In the genomic region with DNA sequence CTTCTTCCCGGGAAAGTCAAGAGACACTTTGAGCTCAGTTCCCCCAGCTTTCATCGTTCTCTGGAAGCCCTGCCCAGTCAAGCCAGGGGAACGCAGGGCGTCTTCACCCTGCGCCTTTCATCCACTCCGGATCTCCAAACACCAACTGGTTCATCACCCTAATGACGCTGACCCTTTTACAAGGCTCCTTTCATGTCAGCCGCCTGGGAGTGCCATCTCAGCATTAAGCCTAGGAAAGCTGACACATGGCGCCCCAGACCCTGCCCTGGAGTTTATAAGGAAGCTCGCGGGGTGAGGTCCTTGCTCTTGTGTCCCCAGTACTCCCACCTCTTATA, we compare ENCODE assay signal across 8 cellular contexts. TPM values are rescaled to one million over a fixed set of nuclear protein-coding genes. Genes with fewer than 3 reads are reported as not detected.
A peak's percentile ranks its signal among the peaks of the same experiment; 100 is the strongest.
DNase-seq lines count a peak whose midpoint lies in the region; ATAC-seq and TF ChIP-seq lines count a peak whose summit lies in the region.

No MANE protein-coding gene starts in this region.

- H3F3A ChIP-seq in DOHH2 (ENCODE audit: control insufficient read depth, insufficient read depth) = no peaks in the 10 kb centered on the region

- no peaks in the 10 kb centered on the region for H4K20me1 ChIP-seq in DOHH2 (ENCODE audit: control insufficient read depth, insufficient read depth, low read depth, low read length)

- H3K79me1 ChIP-seq in mesenchymal stem cell (replicated peaks; ENCODE audit: low read length, poor library complexity, severe bottlenecking) = peaks cover 14% of the 10 kb centered on the region

- no peak overlapping the region for H3K14ac ChIP-seq in mesenchymal stem cell (ENCODE audit: low read length in 2 of 2)

- DNase-seq in mesenchymal stem cell (no peak), vagina (ENCODE audit: extremely low spot score in 2 of 2) (no peak), NCI-H2107 treated with DMSO at 0.1 percent for 48 hours (lab: John Stamatoyannopoulos, UW; ENCODE audit: unreplicated experiment) (no peak), NCI-H1417 treated with DMSO at 0.1 percent for 48 hours (lab: John Stamatoyannopoulos, UW) (no peak), iPS-NIHi7 (ENCODE audit: extremely low spot score) (no peak)

- H2BK5ac ChIP-seq in mesenchymal stem cell (ENCODE audit: low read depth, low read length, poor library complexity, severe bottlenecking) = no peak overlapping the region

- H3K4me2 ChIP-seq in DOHH2 (ENCODE audit: low read length) = peak overlapping the region; percentile 96
- H3K4me2 ChIP-seq in mesenchymal stem cell (ENCODE audit: low read length, poor library complexity, severe bottlenecking) = peak overlapping the region; percentile 92

- H3K27me3 ChIP-seq in DOHH2 (ENCODE audit: control insufficient read depth, low read length) = no peaks in the 10 kb centered on the region
- no peaks in the 10 kb centered on the region for H3K27me3 ChIP-seq in mesenchymal stem cell (ENCODE audit: control insufficient read depth in 1 of 2, insufficient read depth in 1 of 2, low read length in 2 of 2)
- no peaks in the 10 kb centered on the region for H3K27me3 ChIP-seq in vagina

- TF ChIP-seq CTCF in DOHH2 (IDR thresholded peaks at IDR 0.05; ENCODE audit: low read depth, low read length, poor library complexity, severe bottlenecking) (no peak), brain (conservative IDR thresholded peaks at IDR 0.05) (no peak), vagina (IDR thresholded peaks at IDR 0.05) (no peak)

- H3K23ac ChIP-seq in mesenchymal stem cell (ENCODE audit: low read length in 2 of 2) = no peak overlapping the region

- no peak overlapping the region for H2AK5ac ChIP-seq in mesenchymal stem cell (ENCODE audit: low read length, severe bottlenecking)

- H4K8ac ChIP-seq in mesenchymal stem cell (ENCODE audit: low read length) = peak overlapping the region; percentile 93

- H3K18ac ChIP-seq in mesenchymal stem cell (ENCODE audit: low read depth in 1 of 2, low read length in 2 of 2) = peak overlapping the region; percentile 86 to 95

- H2AFZ ChIP-seq in mesenchymal stem cell (ENCODE audit: low read depth, low read length) = peak overlapping the region; percentile 29

- H3K4me1 ChIP-seq in DOHH2 (ENCODE audit: control insufficient read depth, low read length) (peaks cover 35% of the 10 kb centered on the region), mesenchymal stem cell (ENCODE audit: control insufficient read depth, insufficient read depth, low read depth, low read length) (peaks cover 13% of the 10 kb centered on the region), vagina (peaks cover 57% of the 10 kb centered on the region)

- no peaks in the 10 kb centered on the region for H3K9me3 Mint-ChIP-seq in brain

- peak overlapping the region; percentile 99 to 100 (median 100) for H3K27ac Mint-ChIP-seq in brain

- no peak for TF ChIP-seq POLR2A in vagina (IDR thresholded peaks at IDR 0.05)

- peak; percentile 3 for ATAC-seq in HG03432 (IDR thresholded peaks at IDR 0.05; ENCODE audit: unreplicated experiment)

- H3K36me3 ChIP-seq in DOHH2 (ENCODE audit: control insufficient read depth, low read length) (peaks cover 40% of the 10 kb centered on the region), mesenchymal stem cell (ENCODE audit: control insufficient read depth in 1 of 2, insufficient read depth in 2 of 2, low read depth in 1 of 2, low read length in 2 of 2) (peaks cover 12 to 13% of the 10 kb centered on the region in 2 experiments), vagina (peaks cover 0 to 13% of the 10 kb centered on the region in 2 donors)

- no peaks in the 10 kb centered on the region for H3K9me2 ChIP-seq in DOHH2 (replicated peaks; ENCODE audit: control insufficient read depth, low read length)

- H3K9me3 ChIP-seq in DOHH2 (ENCODE audit: control insufficient read depth, insufficient read depth, low read length) (no peaks in the 10 kb centered on the region), mesenchymal stem cell (ENCODE audit: control insufficient read depth, low read length) (no peaks in the 10 kb centered on the region), vagina (no peaks in the 10 kb centered on the region)

- peaks cover 74% of the 10 kb centered on the region for H3K79me2 ChIP-seq in DOHH2 (ENCODE audit: control insufficient read depth, low read length)

- H3K4ac ChIP-seq in mesenchymal stem cell (ENCODE audit: low read depth in 1 of 2, low read length in 2 of 2) = peak overlapping the region; percentile 53 to 93

- intact Hi-C loops in vagina (cut with DNase I) = loop anchor here (5.0 kb wide), 1 partner anchor 51 kb away; the partner anchor contains the start of gene CNP

- H2BK120ac ChIP-seq in mesenchymal stem cell (ENCODE audit: low read depth, low read length) = no peak overlapping the region

- H3K36me3 Mint-ChIP-seq in brain = peaks cover 21% of the 10 kb centered on the region

- H2BK15ac ChIP-seq in mesenchymal stem cell (ENCODE audit: low read depth, poor library complexity, severe bottlenecking) = no peak overlapping the region

- H3K4me3 Mint-ChIP-seq in brain = peak overlapping the region; percentile 94 to 100 (median 99)

- H3K9ac ChIP-seq in mesenchymal stem cell (ENCODE audit: low read length) = peak overlapping the region; percentile 96

- WGBS in mesenchymal stem cell = 5% methylated on average over 11 of the region's 11 CpGs

- H3K27ac ChIP-seq in DOHH2 (ENCODE audit: low read depth, low read length) (peak overlapping the region; percentile 62; the same call in 1 of the 2 replicates), mesenchymal stem cell (ENCODE audit: low read length, poor library complexity, severe bottlenecking) (peak overlapping the region; percentile 80), vagina (peak overlapping the region; percentile 91)

- no peak overlapping the region for H2BK12ac ChIP-seq in mesenchymal stem cell (ENCODE audit: low read length in 2 of 2)

- peak overlapping the region; percentile 74 for H4K91ac ChIP-seq in mesenchymal stem cell (ENCODE audit: low read length)

- peaks cover 24% of the 10 kb centered on the region for H3K27me3 Mint-ChIP-seq in brain

- H3K4me1 Mint-ChIP-seq in brain = peaks cover 74% of the 10 kb centered on the region

- H3K4me3 ChIP-seq in DOHH2 (ENCODE audit: low read length) (peak overlapping the region; percentile 93), mesenchymal stem cell (ENCODE audit: insufficient read depth in 1 of 2, low read depth in 1 of 2, low read length in 2 of 2) (peak overlapping the region; percentile 94 to 95), vagina (peak overlapping the region; percentile 77 to 92)

RNA-seq across cellular contexts. Expression of gene DNAJC7, which starts 0.6 kb away (rescaled TPM):
- polyA plus RNA-seq in brain (ENCODE audit: insufficient read depth, low read depth, low replicate concordance) = 102 TPM
- 73.0 TPM for polyA plus RNA-seq in mesenchymal stem cell (2013, experiment 1 of 2)
- 69.4 TPM for polyA plus RNA-seq in mesenchymal stem cell (2013, experiment 2 of 2)
- total RNA-seq in vagina = 60.2 TPM

RNA-seq across cellular contexts. Expression of gene NKIRAS2, which starts 2.1 kb away (rescaled TPM):
- 93.9 TPM for polyA plus RNA-seq in brain (ENCODE audit: insufficient read depth, low read depth, low replicate concordance)
- 63.3 TPM for polyA plus RNA-seq in mesenchymal stem cell (2013, experiment 1 of 2)
- 64.3 TPM for polyA plus RNA-seq in mesenchymal stem cell (2013, experiment 2 of 2)
- total RNA-seq in vagina = 28.7 TPM

RNA-seq across cellular contexts. Expression of gene C17orf113, which starts 32.6 kb away (rescaled TPM):
- polyA plus RNA-seq in brain (ENCODE audit: insufficient read depth, low read depth, low replicate concordance) = 2.9 TPM
- polyA plus RNA-seq in mesenchymal stem cell (2013, experiment 1 of 2) = 0.21 TPM
- polyA plus RNA-seq in mesenchymal stem cell (2013, experiment 2 of 2) = 0.16 TPM
- 0.49 TPM for total RNA-seq in vagina

RNA-seq across cellular contexts. Expression of gene CNP, which starts 51.2 kb away (rescaled TPM):
- polyA plus RNA-seq in brain (ENCODE audit: insufficient read depth, low read depth, low replicate concordance) = 808 TPM
- polyA plus RNA-seq in mesenchymal stem cell (2013, experiment 1 of 2) = 51.3 TPM
- polyA plus RNA-seq in mesenchymal stem cell (2013, experiment 2 of 2) = 50.8 TPM
- total RNA-seq in vagina = 54.0 TPM
